ENCODE assay signal across 8 cellular contexts in the genomic region with DNA sequence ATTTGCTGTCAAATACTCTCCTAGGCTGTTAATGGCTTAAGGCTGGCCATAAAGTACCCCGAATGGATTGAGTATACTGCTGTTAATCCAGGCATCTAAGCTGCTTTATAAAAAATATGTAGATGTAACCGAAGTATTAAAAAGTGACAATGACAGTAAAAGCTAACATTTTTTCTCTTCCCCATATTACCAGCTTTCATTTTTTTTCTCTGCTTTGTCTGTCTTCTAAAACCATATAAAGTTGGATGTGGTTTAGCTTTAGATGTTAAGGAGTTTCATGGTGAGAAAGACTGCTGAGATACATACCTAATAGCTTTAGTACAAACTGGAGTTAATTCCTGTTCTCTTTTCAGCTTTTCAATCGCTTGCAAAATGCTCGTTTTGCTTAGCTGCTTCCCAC. TPM values are rescaled to one million over a fixed set of nuclear protein-coding genes. Genes with fewer than 3 reads are reported as not detected.
DNase-seq lines count a peak whose midpoint lies in the region; ATAC-seq and TF ChIP-seq lines count a peak whose summit lies in the region.

No MANE protein-coding gene starts in this region.

- ATAC-seq in DND-41 (ENCODE audit: insufficient read depth, low read depth) (no peak), HG02763 (IDR thresholded peaks at IDR 0.05; ENCODE audit: unreplicated experiment) (no peak)

- peaks cover 3% of the 10 kb centered on the region for H3K9me3 ChIP-seq in DND-41 (ENCODE audit: insufficient read depth, low read length, severe bottlenecking)
- H3K9me3 ChIP-seq in OCI-LY7 (ENCODE audit: low read length): peaks cover 17% of the 10 kb centered on the region; the same call in 1 of the 2 replicates
- H3K9me3 ChIP-seq in parathyroid adenoma (ENCODE audit: control insufficient read depth, low read length): no peaks in the 10 kb centered on the region

- intact Hi-C loops in OCI-LY7 (cut with micrococcal nuclease; ENCODE audit: unreplicated experiment): loop anchor here (5.0 to 10.0 kb wide), 5 partner anchors 230 to 972 kb away; no protein-coding TSS in a partner anchor

- no peak for TF ChIP-seq CTCF in DND-41 (IDR thresholded peaks at IDR 0.05; ENCODE audit: borderline replicate concordance, extremely low read depth, low read length, poor library complexity, severe bottlenecking)
- TF ChIP-seq CTCF in OCI-LY7 (conservative IDR thresholded peaks at IDR 0.05; ENCODE audit: low read length): no peak
- TF ChIP-seq CTCF in epithelial cell of proximal tubule (conservative IDR thresholded peaks at IDR 0.05; ENCODE audit: low read depth, low read length): no peak
- no peak for TF ChIP-seq CTCF in parathyroid adenoma (IDR thresholded peaks at IDR 0.05)

- H3K36me3 ChIP-seq in DND-41 (ENCODE audit: insufficient read depth, low read length): 0 out of 2 replicates have a peak, but pooled peaks cover 3% of the 10 kb centered on the region
- H3K36me3 ChIP-seq in OCI-LY7 (ENCODE audit: insufficient read depth, low read length): peaks cover 18% of the 10 kb centered on the region
- H3K36me3 ChIP-seq in parathyroid adenoma (ENCODE audit: control insufficient read depth, insufficient read depth, low read length): no peaks in the 10 kb centered on the region

- H3K27me3 ChIP-seq in DND-41 (ENCODE audit: insufficient read depth, low read length, poor library complexity): no peaks in the 10 kb centered on the region
- no peaks in the 10 kb centered on the region for H3K27me3 ChIP-seq in parathyroid adenoma (ENCODE audit: control insufficient read depth, insufficient read depth, low read length)

- H3K4me2 ChIP-seq in DND-41 (ENCODE audit: insufficient read depth, low read length): peak overlapping the region; percentile 84
- peak overlapping the region; percentile 98 for H3K4me2 ChIP-seq in OCI-LY7 (ENCODE audit: low read length)
- peak overlapping the region; percentile 87 for H3K4me2 ChIP-seq in parathyroid adenoma (ENCODE audit: low read length)

- POLR2A ChIA-PET in OCI-LY7 (lab: Charles Lee): interaction anchor here (0.6 to 1.5 kb wide), 8 partner anchors 9 to 958 kb away, joined by 3 to 4 read pairs (median 3); no protein-coding TSS in a partner anchor

- no peaks in the 10 kb centered on the region for H3K9me2 ChIP-seq in OCI-LY7 (ENCODE audit: insufficient read depth, low read length)

- no TSS peak for BruUV-seq in OCI-LY7 (replicated peaks; lab: Mats Ljungman, UMichigan)

- peak overlapping the region; percentile 97 for H2AFZ ChIP-seq in DND-41 (ENCODE audit: low read depth, low read length)
- peak overlapping the region; percentile 55 for H2AFZ ChIP-seq in OCI-LY7 (ENCODE audit: low read length)
- peak overlapping the region; percentile 81 for H2AFZ ChIP-seq in parathyroid adenoma

- H3K27ac ChIP-seq in DND-41 (ENCODE audit: low read length) (peak overlapping the region; percentile 80), OCI-LY7 (ENCODE audit: low read depth, low read length, poor library complexity, severe bottlenecking) (peak overlapping the region; percentile 75), parathyroid adenoma (peak overlapping the region; percentile 74)

- peak overlapping the region; percentile 97 for H3K9ac ChIP-seq in DND-41 (ENCODE audit: low read depth, low read length)
- no peak overlapping the region for H3K9ac ChIP-seq in parathyroid adenoma

- no peak for DNase-seq in DND-41
- no peak for DNase-seq in OCI-LY7 (ENCODE audit: low spot score)
- no peak for DNase-seq in epithelial cell of proximal tubule (ENCODE audit: low read depth)
- no peak for DNase-seq in NCI-H2196 (lab: John Stamatoyannopoulos, UW; ENCODE audit: unreplicated experiment)
- no peak for DNase-seq in NK-92 (lab: John Stamatoyannopoulos, UW; ENCODE audit: unreplicated experiment)
- no peak for DNase-seq in HuH-7.5 (ENCODE audit: low spot score)

- H3K79me2 ChIP-seq in DND-41 (ENCODE audit: insufficient read depth, low read length) (peaks cover 59% of the 10 kb centered on the region), OCI-LY7 (ENCODE audit: insufficient read depth, low read depth, low read length) (peaks cover 55% of the 10 kb centered on the region), parathyroid adenoma (no peaks in the 10 kb centered on the region)

- CTCF ChIA-PET in OCI-LY7 (lab: Charles Lee; ENCODE audit: unreplicated experiment): no interaction called here

- H3K4me1 ChIP-seq in DND-41 (ENCODE audit: insufficient read depth, low read length) (peaks cover 50% of the 10 kb centered on the region), OCI-LY7 (ENCODE audit: insufficient read depth, low read length, poor library complexity, severe bottlenecking) (peaks cover 49% of the 10 kb centered on the region), parathyroid adenoma (no peaks in the 10 kb centered on the region)

- peak overlapping the region; percentile 77 to 92 for H3K4me3 ChIP-seq in DND-41 (ENCODE audit: low read depth in 1 of 2, low read length in 2 of 2)
- peak overlapping the region; percentile 82 for H3K4me3 ChIP-seq in OCI-LY7 (ENCODE audit: low read depth, low read length, poor library complexity, severe bottlenecking)
- peak overlapping the region; percentile 72 for H3K4me3 ChIP-seq in epithelial cell of proximal tubule (ENCODE audit: low read depth, low read length)
- peak overlapping the region; percentile 91 for H3K4me3 ChIP-seq in parathyroid adenoma (ENCODE audit: low read depth, low read length)

- H4K20me1 ChIP-seq in DND-41 (ENCODE audit: insufficient read depth, low read length) (no peaks in the 10 kb centered on the region; the same call in 1 of the 2 replicates), OCI-LY7 (ENCODE audit: insufficient read depth, low read length) (no peaks in the 10 kb centered on the region)

RNA-seq across cellular contexts. Expression of a gene that starts 0.8 kb away (rescaled TPM):
- total RNA-seq in OCI-LY7 (2014; rRNA removed; shearing (Covaris generic)): 12.2 and 13.6 TPM in 2 replicates
- total RNA-seq in OCI-LY7 (2022): 28.2 and 29.2 TPM in 2 replicates
- 8.0 and 9.3 TPM in 2 replicates for total RNA-seq in epithelial cell of proximal tubule
